26 cellular contexts compared by ENCODE assay signal in genomic region chr16:1792836-1793577, GRCh38. TPM values are rescaled to one million over a fixed set of nuclear protein-coding genes. Genes with fewer than 3 reads are reported as not detected.
DNase-seq lines count a peak whose midpoint lies in the region; ATAC-seq and TF ChIP-seq lines count a peak whose summit lies in the region.
"Had no signal": no experiment of that assay in that cellular context is flagged by ENCODE, and none has a peak within 500 bp of the region (broad histone marks: within the 10 kb centered on the region; RNA-seq: fewer than 3 reads in every experiment).

No MANE protein-coding gene starts in this region.

- TF ChIP-seq CTCF in right atrium auricular region (IDR thresholded peaks at IDR 0.05) = no peak

- DNase-seq in left cardiac atrium (peak; percentile 14), right atrium auricular region (ENCODE audit: low spot score) (no peak), left lobe of liver (ENCODE audit: low spot score) (peak; percentile 46), NCI-H446 (lab: John Stamatoyannopoulos, UW) (no peak)
- no peak for DNase-seq in stimulated activated CD4-positive, alpha-beta T cell treated with anti-CD3 and anti-CD28 coated beads, Interleukin-4, amount 100 ng/mL, for 4 hours
- DNase-seq: activated CD4-positive, alpha-beta T cell treated with anti-CD3 and anti-CD28 coated beads for 4 hours; activated CD8-positive, alpha-beta memory T cell treated with anti-CD3 and anti-CD28 coated beads for 24 hours; activated naive CD4-positive, alpha-beta T cell treated with anti-CD3 and anti-CD28 coated beads for 36 hours; activated T-cell treated with anti-CD3 and anti-CD28 coated beads, Interleukin-2, amount 50 U/mL, for 48 hours; GDM1; GOT3; hypothalamus; KBM-7; MG63; NCI-H2081 treated with DMSO at 0.1 percent for 48 hours; NCI-H446 treated with DMSO at 0.1 percent for 48 hours had no signal

- no peaks in the 10 kb centered on the region for H3K4me1 ChIP-seq in right atrium auricular region
- H3K4me1 ChIP-seq: BE2C, gastroesophageal sphincter had no signal

- intact Hi-C loops in left cardiac atrium (cut with DNase I) = no loop called here

- peaks cover 14% of the 10 kb centered on the region for H3K36me3 ChIP-seq in right atrium auricular region

- no peaks in the 10 kb centered on the region for H3K27me3 ChIP-seq in right atrium auricular region
- H3K27me3 ChIP-seq: BE2C, gastroesophageal sphincter, MG63 had no signal

- peaks cover 17% of the 10 kb centered on the region for H3K36me3 Mint-ChIP-seq in stimulated activated memory B cell treated with anti-CD40 and anti-IgM and Interleukin-4, amounts not matched to agents 10 μg/mL and 1 μg/mL and 100 μg/mL, for 72 hours

- no peaks in the 10 kb centered on the region for H3K27me3 Mint-ChIP-seq in stimulated activated memory B cell treated with anti-CD40 and anti-IgM and Interleukin-4, amounts not matched to agents 10 μg/mL and 1 μg/mL and 100 μg/mL, for 72 hours
- H3K27me3 Mint-ChIP-seq: dendritic cell treated with granulocyte-macrophage colony-stimulating factor and Interleukin-4, amounts not matched to agents 40 ng/mL and 50 ng/mL, for 4 days; progenitor cell of endocrine pancreas had no signal

- ATAC-seq in left cardiac atrium (no peak), left lobe of liver (peak; percentile 5)
- ATAC-seq in stimulated activated memory B cell treated with anti-CD40 and anti-IgM and Interleukin-4, amounts not matched to agents 10 μg/mL and 1 μg/mL and 100 μg/mL, for 72 hours = peak; percentile 24
- ATAC-seq: gastroesophageal sphincter had no signal

- peaks cover 3% of the 10 kb centered on the region for H3K9me3 Mint-ChIP-seq in stimulated activated memory B cell treated with anti-CD40 and anti-IgM and Interleukin-4, amounts not matched to agents 10 μg/mL and 1 μg/mL and 100 μg/mL, for 72 hours
- H3K9me3 Mint-ChIP-seq: dendritic cell treated with granulocyte-macrophage colony-stimulating factor and Interleukin-4, amounts not matched to agents 40 ng/mL and 50 ng/mL, for 4 days; neural crest cell had no signal

- no peak overlapping the region for H3K4me3 Mint-ChIP-seq in stimulated activated memory B cell treated with anti-CD40 and anti-IgM and Interleukin-4, amounts not matched to agents 10 μg/mL and 1 μg/mL and 100 μg/mL, for 72 hours
- H3K4me3 Mint-ChIP-seq: activated naive CD4-positive, alpha-beta T cell treated with anti-CD3 and anti-CD28 coated beads for 36 hours; dendritic cell treated with granulocyte-macrophage colony-stimulating factor and Interleukin-4, amounts not matched to agents 40 ng/mL and 50 ng/mL, for 4 days; neural crest cell; T-helper 2 cell treated with Interferon-gamma antibody and Interleukin-4, amounts not matched to agents 5 μg/mL and 100 μg/mL, for 36 hours had no signal

- no peak overlapping the region for H3K27ac Mint-ChIP-seq in stimulated activated memory B cell treated with anti-CD40 and anti-IgM and Interleukin-4, amounts not matched to agents 10 μg/mL and 1 μg/mL and 100 μg/mL, for 72 hours
- H3K27ac Mint-ChIP-seq: activated naive CD4-positive, alpha-beta T cell treated with anti-CD3 and anti-CD28 coated beads for 36 hours; dendritic cell treated with granulocyte-macrophage colony-stimulating factor and Interleukin-4, amounts not matched to agents 40 ng/mL and 50 ng/mL, for 4 days; progenitor cell of endocrine pancreas; T-helper 2 cell treated with Interferon-gamma antibody and Interleukin-4, amounts not matched to agents 5 μg/mL and 100 μg/mL, for 36 hours had no signal

- no peak overlapping the region for H3K4me3 ChIP-seq in right atrium auricular region
- H3K4me3 ChIP-seq: A549, gastroesophageal sphincter, MG63 had no signal

- H3K27ac ChIP-seq in right atrium auricular region = no peak overlapping the region
- H3K27ac ChIP-seq: A549, gastroesophageal sphincter had no signal

- H3K4me1 Mint-ChIP-seq in stimulated activated memory B cell treated with anti-CD40 and anti-IgM and Interleukin-4, amounts not matched to agents 10 μg/mL and 1 μg/mL and 100 μg/mL, for 72 hours = peaks cover 6% of the 10 kb centered on the region
- H3K4me1 Mint-ChIP-seq: neural crest cell had no signal

- H3K9me3 ChIP-seq in right atrium auricular region = no peaks in the 10 kb centered on the region

RNA-seq across cellular contexts. Expression of gene IGFALS, which starts 0.5 kb away (rescaled TPM):
- total RNA-seq in left cardiac atrium = not detected
- not detected for total RNA-seq in right atrium auricular region
- 93.9 TPM for total RNA-seq in left lobe of liver
- total RNA-seq: activated naive CD4-positive, alpha-beta T cell treated with anti-CD3 and anti-CD28 coated beads for 36 hours; lung microvascular endothelial cell; skeletal muscle tissue had no signal

RNA-seq across cellular contexts. Expression of gene NUBP2, which starts 10.2 kb away (rescaled TPM):
- total RNA-seq in left cardiac atrium = 10 to 100 TPM; 32.5 to 33.6 TPM
- total RNA-seq in right atrium auricular region = 10 to 100 TPM; 70.3 to 77.9 TPM
- total RNA-seq in left lobe of liver = 37.9 TPM

RNA-seq across cellular contexts. Expression of gene SPSB3, which starts 10.6 kb away (rescaled TPM):
- total RNA-seq in left cardiac atrium (10 to 100 TPM; 25.9 to 27.7 TPM), right atrium auricular region (10 to 100 TPM; 41.9 to 49.0 TPM), left lobe of liver (49.1 TPM)

RNA-seq across cellular contexts. Expression of gene MRPS34, which starts 20.1 kb away (rescaled TPM):
- total RNA-seq in left cardiac atrium (10 to 100 TPM; 57.0 to 69.2 TPM), right atrium auricular region (10 to 100 TPM; 58.8 to 77.9 TPM), left lobe of liver (61.4 TPM)

RNA-seq across cellular contexts. Expression of gene EME2, which starts 20.4 kb away (rescaled TPM):
- total RNA-seq in left cardiac atrium = 10 to 100 TPM in 1 of 2 donors, 1 to 10 TPM in 1; 6.9 to 11.9 TPM
- total RNA-seq in right atrium auricular region = 1 to 10 TPM; 3.5 to 5.0 TPM
- 6.8 TPM for total RNA-seq in left lobe of liver

Comparison
In these comparisons a context has a peak if more than half of its experiments do, and no peak if none do; other contexts are left out.
1. DNase-seq: peak in left cardiac atrium (single experiment) and left lobe of liver (single experiment); none in right atrium auricular region (single experiment), stimulated activated CD4-positive, alpha-beta T cell treated with anti-CD3 and anti-CD28 coated beads, Interleukin-4, amount 100 ng/mL, for 4 hours (0 of 2) and NCI-H446 (0 of 2).
2. ATAC-seq: peak in left lobe of liver (single experiment) and stimulated activated memory B cell treated with anti-CD40 and anti-IgM and Interleukin-4, amounts not matched to agents 10 μg/mL and 1 μg/mL and 100 μg/mL, for 72 hours (single experiment); none in left cardiac atrium (0 of 2).
3. RNA of gene IGFALS, which starts 0.5 kb away (total RNA-seq): 93.9 TPM in left lobe of liver (single experiment); not detected in right atrium auricular region and not detected in left cardiac atrium; every median in the first group is over 10 times any median in the second.